38 cellular contexts compared by ENCODE assay signal in the genomic region with DNA sequence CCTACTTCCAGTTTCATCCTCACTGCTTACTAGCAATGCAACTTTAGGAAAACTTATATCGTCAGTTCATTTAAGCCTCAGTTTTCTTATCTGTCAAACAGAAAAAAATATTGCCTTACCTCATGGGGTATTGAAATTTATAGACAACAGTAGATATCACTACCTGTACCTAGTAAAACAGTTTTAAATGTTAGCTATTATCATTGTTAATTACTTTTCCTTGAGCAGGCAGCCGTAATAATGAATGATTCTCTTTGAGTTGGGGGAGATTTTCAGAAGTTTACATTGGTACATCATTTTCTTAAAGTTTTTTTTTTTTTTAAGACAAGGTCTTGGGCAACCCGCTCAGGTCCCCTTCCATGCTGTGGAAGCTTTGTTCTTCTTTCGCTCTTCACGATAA.
"Had no signal": no experiment of that assay in that cellular context is flagged by ENCODE, and none has a peak within 500 bp of the region (broad histone marks: within the 10 kb centered on the region; RNA-seq: fewer than 3 reads in every experiment).

No MANE protein-coding gene starts in this region.

- H3K4me3 Mint-ChIP-seq: activated CD4-positive, alpha-beta memory T cell treated with anti-CD3 and anti-CD28 coated beads, Interleukin-2, amount 10 ng/mL, durations not matched to agents 7 days and 5 days; activated CD4-positive, alpha-beta T cell treated with anti-CD3 and anti-CD28 coated beads for 36 hours; activated CD4-positive, alpha-beta T cell treated with anti-CD3 and anti-CD28 coated beads, Interleukin-2, amount 10 ng/mL, durations not matched to agents 7 days and 5 days; activated CD8-positive, alpha-beta memory T cell treated with anti-CD3 and anti-CD28 coated beads, Interleukin-2, amount 10 ng/mL, durations not matched to agents 7 days and 5 days; activated CD8-positive, alpha-beta T cell treated with anti-CD3 and anti-CD28 coated beads, Interleukin-2, amount 10 ng/mL, durations not matched to agents 7 days and 5 days; activated naive CD4-positive, alpha-beta T cell treated with anti-CD3 and anti-CD28 coated beads, Interleukin-2, amount 10 ng/mL, durations not matched to agents 7 days and 5 days; activated naive CD4-positive, alpha-beta T cell treated with anti-CD3 and anti-CD28 coated beads, Interleukin-2, amount 50 U/mL, for 24 hours; activated naive CD8-positive, alpha-beta T cell; activated naive CD8-positive, alpha-beta T cell treated with anti-CD3 and anti-CD28 coated beads, Interleukin-2, amount 10 ng/mL, durations not matched to agents 7 days and 5 days; activated naive CD8-positive, alpha-beta T cell treated with anti-CD3 and anti-CD28 coated beads, Interleukin-2, amount 50 U/mL, for 24 hours; activated T-cell treated with anti-CD3 and anti-CD28 coated beads, Interleukin-2, amount 50 U/mL, for 24 hours; T-helper 1 cell treated with Interleukin-12 subunit alpha and Interleukin-12 subunit beta and Interleukin-4 antibody, amounts not matched to agents 30 μg/mL and 1 μg/mL, for 36 hours; T-helper 2 cell treated with Interferon-gamma antibody and Interleukin-4, amounts not matched to agents 5 μg/mL and 100 μg/mL, for 36 hours; WTC11 had no signal

- H3K9me3 ChIP-seq: ascending aorta, body of pancreas, breast epithelium had no signal

- FAIRE-seq: TTC549 had no signal

- H3K4me1 Mint-ChIP-seq: activated CD4-positive, alpha-beta memory T cell treated with anti-CD3 and anti-CD28 coated beads, Interleukin-2, amount 10 ng/mL, durations not matched to agents 7 days and 5 days; activated CD4-positive, alpha-beta T cell treated with anti-CD3 and anti-CD28 coated beads for 36 hours; activated CD4-positive, alpha-beta T cell treated with anti-CD3 and anti-CD28 coated beads, Interleukin-2, amount 10 ng/mL, durations not matched to agents 7 days and 5 days; activated CD8-positive, alpha-beta memory T cell treated with anti-CD3 and anti-CD28 coated beads, Interleukin-2, amount 10 ng/mL, durations not matched to agents 7 days and 5 days; activated naive CD4-positive, alpha-beta T cell treated with anti-CD3 and anti-CD28 coated beads, Interleukin-2, amount 10 ng/mL, durations not matched to agents 7 days and 5 days; activated naive CD4-positive, alpha-beta T cell treated with anti-CD3 and anti-CD28 coated beads, Interleukin-2, amount 50 U/mL, for 24 hours; activated naive CD8-positive, alpha-beta T cell treated with anti-CD3 and anti-CD28 coated beads, Interleukin-2, amount 10 ng/mL, durations not matched to agents 7 days and 5 days; WTC11 had no signal

- H3K4me1 ChIP-seq: ascending aorta, body of pancreas, breast epithelium had no signal

- H3K36me3 Mint-ChIP-seq: activated CD8-positive, alpha-beta memory T cell treated with anti-CD3 and anti-CD28 coated beads, Interleukin-2, amount 10 ng/mL, durations not matched to agents 7 days and 5 days; activated naive CD4-positive, alpha-beta T cell treated with anti-CD3 and anti-CD28 coated beads, Interleukin-2, amount 10 ng/mL, durations not matched to agents 7 days and 5 days; activated naive CD4-positive, alpha-beta T cell treated with anti-CD3 and anti-CD28 coated beads, Interleukin-2, amount 50 U/mL, for 24 hours; activated naive CD8-positive, alpha-beta T cell; activated naive CD8-positive, alpha-beta T cell treated with anti-CD3 and anti-CD28 coated beads, Interleukin-2, amount 10 ng/mL, durations not matched to agents 7 days and 5 days; WTC11 had no signal

- H3K9me3 Mint-ChIP-seq: activated CD4-positive, alpha-beta memory T cell treated with anti-CD3 and anti-CD28 coated beads, Interleukin-2, amount 10 ng/mL, durations not matched to agents 7 days and 5 days; activated CD4-positive, alpha-beta T cell treated with anti-CD3 and anti-CD28 coated beads, Interleukin-2, amount 10 ng/mL, durations not matched to agents 7 days and 5 days; activated naive CD4-positive, alpha-beta T cell treated with anti-CD3 and anti-CD28 coated beads, Interleukin-2, amount 10 ng/mL, durations not matched to agents 7 days and 5 days; activated naive CD4-positive, alpha-beta T cell treated with anti-CD3 and anti-CD28 coated beads, Interleukin-2, amount 50 U/mL, for 24 hours; activated naive CD8-positive, alpha-beta T cell treated with anti-CD3 and anti-CD28 coated beads, Interleukin-2, amount 10 ng/mL, durations not matched to agents 7 days and 5 days; activated naive CD8-positive, alpha-beta T cell treated with anti-CD3 and anti-CD28 coated beads, Interleukin-2, amount 50 U/mL, for 24 hours; activated T-cell treated with anti-CD3 and anti-CD28 coated beads, Interleukin-2, amount 50 U/mL, for 24 hours; activated T-helper 2 cell treated with anti-CD3 and anti-CD28 coated beads, Interferon-gamma antibody, Interleukin-2, Interleukin-4, amounts not matched to agents 10 μg/mL and 5 μg/mL and 100 μg/mL, durations not matched to agents 14 hours and 24 hours and 36 hours; T-helper 1 cell treated with Interleukin-12 subunit alpha and Interleukin-12 subunit beta and Interleukin-4 antibody, amounts not matched to agents 30 μg/mL and 1 μg/mL, for 36 hours; T-helper 2 cell treated with Interferon-gamma antibody and Interleukin-4, amounts not matched to agents 5 μg/mL and 100 μg/mL, for 36 hours; WTC11 had no signal

- ATAC-seq: activated CD4-positive, alpha-beta T cell treated with anti-CD3 and anti-CD28 coated beads for 36 hours; activated CD4-positive, CD25-positive, alpha-beta regulatory T cell treated with anti-CD3 and anti-CD28 coated beads, Interleukin-2, amount 50 U/mL, for 24 hours; activated CD8-positive, alpha-beta memory T cell treated with anti-CD3 and anti-CD28 coated beads, Interleukin-2, amount 10 ng/mL, durations not matched to agents 7 days and 5 days; activated CD8-positive, alpha-beta T cell treated with anti-CD3 and anti-CD28 coated beads, Interleukin-2, amount 10 ng/mL, durations not matched to agents 7 days and 5 days; activated naive CD8-positive, alpha-beta T cell treated with anti-CD3 and anti-CD28 coated beads, Interleukin-2, amount 50 U/mL, for 24 hours; body of pancreas; WTC11 had no signal

- H3K27me3 ChIP-seq: ascending aorta, body of pancreas, brain microvascular endothelial cell, breast epithelium had no signal

- H3K4me3 ChIP-seq: ascending aorta, body of pancreas, breast epithelium had no signal

- H3K36me3 ChIP-seq: ascending aorta, brain microvascular endothelial cell, breast epithelium, WERI-Rb-1 had no signal

- H3K27ac Mint-ChIP-seq: activated CD4-positive, alpha-beta memory T cell treated with anti-CD3 and anti-CD28 coated beads, Interleukin-2, amount 10 ng/mL, durations not matched to agents 7 days and 5 days; activated CD4-positive, alpha-beta T cell treated with anti-CD3 and anti-CD28 coated beads for 36 hours; activated CD4-positive, alpha-beta T cell treated with anti-CD3 and anti-CD28 coated beads, Interleukin-2, amount 10 ng/mL, durations not matched to agents 7 days and 5 days; activated CD8-positive, alpha-beta memory T cell treated with anti-CD3 and anti-CD28 coated beads, Interleukin-2, amount 10 ng/mL, durations not matched to agents 7 days and 5 days; activated CD8-positive, alpha-beta T cell treated with anti-CD3 and anti-CD28 coated beads, Interleukin-2, amount 10 ng/mL, durations not matched to agents 7 days and 5 days; activated naive CD4-positive, alpha-beta T cell treated with anti-CD3 and anti-CD28 coated beads, Interleukin-2, amount 10 ng/mL, durations not matched to agents 7 days and 5 days; activated naive CD4-positive, alpha-beta T cell treated with anti-CD3 and anti-CD28 coated beads, Interleukin-2, amount 50 U/mL, for 24 hours; activated naive CD8-positive, alpha-beta T cell; activated naive CD8-positive, alpha-beta T cell treated with anti-CD3 and anti-CD28 coated beads, Interleukin-2, amount 10 ng/mL, durations not matched to agents 7 days and 5 days; activated naive CD8-positive, alpha-beta T cell treated with anti-CD3 and anti-CD28 coated beads, Interleukin-2, amount 50 U/mL, for 24 hours; activated T-cell treated with anti-CD3 and anti-CD28 coated beads, Interleukin-2, amount 50 U/mL, for 24 hours; activated T-helper 2 cell treated with anti-CD3 and anti-CD28 coated beads, Interferon-gamma antibody, Interleukin-2, Interleukin-4, amounts not matched to agents 10 μg/mL and 5 μg/mL and 100 μg/mL, durations not matched to agents 14 hours and 24 hours and 36 hours; T-helper 1 cell treated with Interleukin-12 subunit alpha and Interleukin-12 subunit beta and Interleukin-4 antibody, amounts not matched to agents 30 μg/mL and 1 μg/mL, for 36 hours; T-helper 2 cell treated with Interferon-gamma antibody and Interleukin-4, amounts not matched to agents 5 μg/mL and 100 μg/mL, for 36 hours; WTC11 had no signal

- DNase-seq: activated CD4-positive, alpha-beta memory T cell treated with anti-CD3 and anti-CD28 coated beads, Interleukin-2, amount 10 ng/mL, durations not matched to agents 7 days and 5 days; activated CD4-positive, alpha-beta T cell treated with anti-CD3 and anti-CD28 coated beads for 1 hour; activated CD4-positive, alpha-beta T cell treated with anti-CD3 and anti-CD28 coated beads for 36 hours; activated CD4-positive, alpha-beta T cell treated with anti-CD3 and anti-CD28 coated beads for 48 hours; activated CD4-positive, alpha-beta T cell treated with anti-CD3 and anti-CD28 coated beads, Interleukin-2, amount 10 ng/mL, durations not matched to agents 7 days and 5 days; activated CD4-positive, alpha-beta T cell treated with anti-CD3 and anti-CD28 coated beads, Interleukin-2, amount 50 U/mL, for 48 hours; activated CD4-positive, CD25-positive, alpha-beta regulatory T cell; activated CD8-positive, alpha-beta memory T cell treated with anti-CD3 and anti-CD28 coated beads for 24 hours; activated CD8-positive, alpha-beta memory T cell treated with anti-CD3 and anti-CD28 coated beads, Interleukin-2, amount 10 ng/mL, durations not matched to agents 7 days and 5 days; activated CD8-positive, alpha-beta memory T cell treated with anti-CD3 and anti-CD28 coated beads, Interleukin-2, amount 50 U/mL, for 48 hours; activated CD8-positive, alpha-beta T cell treated with anti-CD3 and anti-CD28 coated beads, Interleukin-2, amount 10 ng/mL, durations not matched to agents 7 days and 5 days; activated effector memory CD4-positive, alpha-beta T cell treated with Interleukin-2 at 50 U/mL for 16 hours; activated gamma-delta T cell; activated naive CD4-positive, alpha-beta T cell treated with anti-CD3 and anti-CD28 coated beads, Interleukin-2, amount 10 ng/mL, durations not matched to agents 7 days and 5 days; activated naive CD4-positive, alpha-beta T cell treated with Interleukin-2 at 50 U/mL for 16 hours; activated naive CD8-positive, alpha-beta T cell treated with anti-CD3 and anti-CD28 coated beads, Interleukin-2, amount 10 ng/mL, durations not matched to agents 7 days and 5 days; activated naive CD8-positive, alpha-beta T cell treated with anti-CD3 and anti-CD28 coated beads, Interleukin-2, amount 50 U/mL, for 24 hours; activated T-cell treated with anti-CD3 and anti-CD28 coated beads, Interleukin-2, amount 50 U/mL, for 24 hours; activated T-cell treated with anti-CD3 and anti-CD28 coated beads, Interleukin-2, amount 50 U/mL, for 48 hours; amygdala; anterior cingulate cortex; body of pancreas; brain microvascular endothelial cell; central memory CD4-positive, alpha-beta T cell; T-helper 1 cell; T-helper 2 cell; T-helper 9 cell; WERI-Rb-1 had no signal

- H3K27me3 Mint-ChIP-seq: activated CD4-positive, alpha-beta T cell treated with anti-CD3 and anti-CD28 coated beads for 36 hours; activated naive CD4-positive, alpha-beta T cell treated with anti-CD3 and anti-CD28 coated beads, Interleukin-2, amount 10 ng/mL, durations not matched to agents 7 days and 5 days; activated naive CD8-positive, alpha-beta T cell; activated naive CD8-positive, alpha-beta T cell treated with anti-CD3 and anti-CD28 coated beads, Interleukin-2, amount 10 ng/mL, durations not matched to agents 7 days and 5 days; activated naive CD8-positive, alpha-beta T cell treated with anti-CD3 and anti-CD28 coated beads, Interleukin-2, amount 50 U/mL, for 24 hours; activated T-cell treated with anti-CD3 and anti-CD28 coated beads, Interleukin-2, amount 50 U/mL, for 24 hours had no signal

- H3K27ac ChIP-seq: ascending aorta, body of pancreas, brain microvascular endothelial cell, breast epithelium, WERI-Rb-1 had no signal
